In genomic region chr18:13834501-13835015, GRCh38 we compare ENCODE assay signal across 34 cellular contexts. TPM values are rescaled to one million over a fixed set of nuclear protein-coding genes. Genes with fewer than 3 reads are reported as not detected.
"Had no signal": no experiment of that assay in that cellular context is flagged by ENCODE, and none has a peak within 500 bp of the region (broad histone marks: within the 10 kb centered on the region; RNA-seq: fewer than 3 reads in every experiment).

No MANE protein-coding gene starts in this region.

- DNase-seq: activated CD4-positive, alpha-beta T cell treated with anti-CD3 and anti-CD28 coated beads, Interleukin-2, amount 10 ng/mL, durations not matched to agents 24 days and 14 days; activated CD4-positive, alpha-beta T cell treated with anti-CD3 and anti-CD28 coated beads, Interleukin-2, amount 50 U/mL, for 4 hours; activated CD8-positive, alpha-beta T cell treated with anti-CD3 and anti-CD28 coated beads for 36 hours; activated gamma-delta T cell; activated naive CD4-positive, alpha-beta T cell treated with Interleukin-2 at 50 U/mL for 16 hours; activated T-cell treated with anti-CD3 and anti-CD28 coated beads, Interleukin-2, amount 50 U/mL, for 24 hours; adrenal gland; caudate nucleus; Kasumi-1; KG1; MG63; NCI-H1048; NCI-H1105 treated with DMSO at 0.1 percent for 48 hours; NCI-H1436; NCI-H1694; NCI-H1930; NCI-H2081 treated with DMSO at 0.1 percent for 48 hours; NCI-H226; NCI-H446 treated with DMSO at 0.1 percent for 48 hours; NCI-H524 treated with DMSO at 0.1 percent for 48 hours; NCI-H748 treated with DMSO at 0.1 percent for 48 hours; OCI-M1; SHP77 treated with DMSO at 0.1 percent for 48 hours; SK-N-SH had no signal

- H3K9me3 ChIP-seq: adrenal gland, MG63, SJSA1, SK-N-SH had no signal

- H3K36me3 ChIP-seq: adrenal gland, MG63, SJSA1 had no signal

- H3K9ac ChIP-seq: SK-N-SH had no signal

- H3K27ac Mint-ChIP-seq: activated CD4-positive, alpha-beta T cell treated with anti-CD3 and anti-CD28 coated beads, Interleukin-2, amount 10 ng/mL, durations not matched to agents 24 days and 14 days; activated CD8-positive, alpha-beta T cell treated with anti-CD3 and anti-CD28 coated beads for 36 hours; activated naive CD4-positive, alpha-beta T cell treated with anti-CD3 and anti-CD28 coated beads, Interleukin-2, amount 50 U/mL, for 24 hours; activated T-cell treated with anti-CD3 and anti-CD28 coated beads, Interleukin-2, amount 50 U/mL, for 24 hours; activated T-helper 2 cell treated with anti-CD3 and anti-CD28 coated beads, Interferon-gamma antibody, Interleukin-2, Interleukin-4, amounts not matched to agents 10 μg/mL and 5 μg/mL and 100 μg/mL, durations not matched to agents 14 hours and 24 hours and 36 hours; brain; T-helper 1 cell treated with Interleukin-12 subunit alpha and Interleukin-12 subunit beta and Interleukin-4 antibody, amounts not matched to agents 30 μg/mL and 1 μg/mL, for 36 hours; T-helper 2 cell treated with Interferon-gamma antibody and Interleukin-4, amounts not matched to agents 5 μg/mL and 100 μg/mL, for 36 hours had no signal

- H3K9me2 ChIP-seq: SK-N-SH had no signal

- H3K4me3 Mint-ChIP-seq: activated CD4-positive, alpha-beta T cell treated with anti-CD3 and anti-CD28 coated beads, Interleukin-2, amount 10 ng/mL, durations not matched to agents 24 days and 14 days; activated CD8-positive, alpha-beta T cell treated with anti-CD3 and anti-CD28 coated beads for 36 hours; activated naive CD4-positive, alpha-beta T cell treated with anti-CD3 and anti-CD28 coated beads, Interleukin-2, amount 50 U/mL, for 24 hours; activated T-cell treated with anti-CD3 and anti-CD28 coated beads, Interleukin-2, amount 50 U/mL, for 24 hours; brain; T-helper 1 cell treated with Interleukin-12 subunit alpha and Interleukin-12 subunit beta and Interleukin-4 antibody, amounts not matched to agents 30 μg/mL and 1 μg/mL, for 36 hours; T-helper 2 cell treated with Interferon-gamma antibody and Interleukin-4, amounts not matched to agents 5 μg/mL and 100 μg/mL, for 36 hours had no signal

- H3K9me3 Mint-ChIP-seq: activated CD4-positive, alpha-beta T cell treated with anti-CD3 and anti-CD28 coated beads, Interleukin-2, amount 10 ng/mL, durations not matched to agents 24 days and 14 days; activated CD8-positive, alpha-beta T cell treated with anti-CD3 and anti-CD28 coated beads for 36 hours; activated naive CD4-positive, alpha-beta T cell treated with anti-CD3 and anti-CD28 coated beads, Interleukin-2, amount 50 U/mL, for 24 hours; activated T-cell treated with anti-CD3 and anti-CD28 coated beads, Interleukin-2, amount 50 U/mL, for 24 hours; activated T-helper 2 cell treated with anti-CD3 and anti-CD28 coated beads, Interferon-gamma antibody, Interleukin-2, Interleukin-4, amounts not matched to agents 10 μg/mL and 5 μg/mL and 100 μg/mL, durations not matched to agents 14 hours and 24 hours and 36 hours; T-helper 1 cell treated with Interleukin-12 subunit alpha and Interleukin-12 subunit beta and Interleukin-4 antibody, amounts not matched to agents 30 μg/mL and 1 μg/mL, for 36 hours; T-helper 2 cell treated with Interferon-gamma antibody and Interleukin-4, amounts not matched to agents 5 μg/mL and 100 μg/mL, for 36 hours had no signal

- H3K4me1 ChIP-seq: adrenal gland, SJSA1 had no signal

- H3K4me2 ChIP-seq: SK-N-SH had no signal

- H3K27ac ChIP-seq: adrenal gland, SJSA1 had no signal

- H3K4me1 Mint-ChIP-seq: activated CD4-positive, alpha-beta T cell treated with anti-CD3 and anti-CD28 coated beads, Interleukin-2, amount 10 ng/mL, durations not matched to agents 24 days and 14 days; activated naive CD4-positive, alpha-beta T cell treated with anti-CD3 and anti-CD28 coated beads, Interleukin-2, amount 50 U/mL, for 24 hours; brain had no signal

- H3K4me3 ChIP-seq: adrenal gland, MG63, SJSA1 had no signal

- H3K36me3 Mint-ChIP-seq: activated naive CD4-positive, alpha-beta T cell treated with anti-CD3 and anti-CD28 coated beads, Interleukin-2, amount 50 U/mL, for 24 hours; brain had no signal

- ATAC-seq: activated CD8-positive, alpha-beta T cell treated with anti-CD3 and anti-CD28 coated beads for 36 hours; Panc1 had no signal

- H3K27me3 ChIP-seq: MG63, SJSA1 had no signal

RNA-seq across cellular contexts. Expression of gene MC5R, which starts 10.6 kb away (rescaled TPM):
- total RNA-seq: activated CD4-positive, alpha-beta T cell treated with anti-CD3 and anti-CD28 coated beads, Interleukin-2, amount 10 ng/mL, durations not matched to agents 24 days and 14 days; activated CD8-positive, alpha-beta memory T cell treated with anti-CD3 and anti-CD28 coated beads for 36 hours; activated CD8-positive, alpha-beta T cell treated with anti-CD3 and anti-CD28 coated beads for 36 hours; activated T-helper 2 cell treated with anti-CD3 and anti-CD28 coated beads, Interferon-gamma antibody, Interleukin-2, Interleukin-4, amounts not matched to agents 10 μg/mL and 5 μg/mL and 100 μg/mL, durations not matched to agents 14 hours and 24 hours and 36 hours; bronchial epithelial cell; RPMI7951; SJSA1 had no signal
- polyA plus RNA-seq: SK-N-SH had no signal
